14 cellular contexts compared by ENCODE assay signal in the genomic region with DNA sequence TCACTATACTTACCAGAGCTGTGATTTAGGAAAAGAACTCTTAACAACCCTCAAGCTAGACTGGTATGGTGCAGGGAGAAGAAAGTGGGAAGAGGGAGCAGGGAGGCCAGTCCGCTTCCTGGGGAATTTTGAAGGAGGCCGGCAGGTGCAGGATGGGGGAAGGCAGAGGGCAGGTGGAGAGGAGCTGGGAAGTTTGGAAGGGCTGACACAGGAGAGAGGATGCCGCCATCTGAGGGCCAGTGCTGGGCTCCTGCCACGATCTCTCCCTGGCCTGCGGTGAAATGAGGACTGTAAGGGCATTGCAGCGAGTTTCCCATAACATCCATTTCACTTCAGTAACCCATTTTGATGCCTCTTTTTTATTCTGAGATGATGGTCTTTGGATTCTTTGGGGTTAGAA. TPM values are rescaled to one million over a fixed set of nuclear protein-coding genes. Genes with fewer than 3 reads are reported as not detected.
DNase-seq lines count a peak whose midpoint lies in the region; TF ChIP-seq lines count a peak whose summit lies in the region.
"Had no signal": no experiment of that assay in that cellular context is flagged by ENCODE, and none has a peak within 500 bp of the region (broad histone marks: within the 10 kb centered on the region; RNA-seq: fewer than 3 reads in every experiment).

No MANE protein-coding gene starts in this region.

- H3K4me1 ChIP-seq in adipocyte (ENCODE audit: control insufficient read depth, insufficient read depth, low read length) = no peaks in the 10 kb centered on the region

- peaks cover 61% of the 10 kb centered on the region for H3K4me1 Mint-ChIP-seq in nephron
- H3K4me1 Mint-ChIP-seq: B cell had no signal

- no peaks in the 10 kb centered on the region for H3K27me3 Mint-ChIP-seq in nephron (ENCODE audit: low read depth)

- no peak overlapping the region for H3K9ac ChIP-seq in adipocyte (ENCODE audit: low read length)

- H3K36me3 ChIP-seq in adipocyte (ENCODE audit: control insufficient read depth, insufficient read depth, low read length, severe bottlenecking) = no peaks in the 10 kb centered on the region

- H3K27ac Mint-ChIP-seq in nephron = peak overlapping the region in 2 of 3 experiments; percentile 31 to 40
- H3K27ac Mint-ChIP-seq: B cell; CD4-positive, alpha-beta T cell had no signal

- no peaks in the 10 kb centered on the region for H3K9me3 ChIP-seq in adipocyte (ENCODE audit: control insufficient read depth, low read length)

- peaks cover 41% of the 10 kb centered on the region for H3K36me3 Mint-ChIP-seq in nephron (ENCODE audit: low read depth)

- in situ Hi-C loops in G401 (cut with HindIII; ENCODE audit: low sequenced_read_pairs) = no loop called here

- DNase-seq in G401 (ENCODE audit: low spot score) (peak; percentile 71), adipocyte (ENCODE audit: low read depth) (peak; percentile 19), retina (peak; percentile 1), NCI-H2029 (lab: John Stamatoyannopoulos, UW) (no peak), AG20443 (ENCODE audit: low spot score) (no peak), DMS53 (lab: John Stamatoyannopoulos, UW) (no peak)
- DNase-seq: ACHN; C1 segment of cervical spinal cord; Calu3; CD4-positive, alpha-beta T cell; DMS 273 treated with DMSO at 0.1 percent for 48 hours; DMS79 had no signal

- H3K4me3 Mint-ChIP-seq in nephron = no peak overlapping the region
- H3K4me3 Mint-ChIP-seq: B cell; CD4-positive, alpha-beta T cell had no signal

- H3K9me3 Mint-ChIP-seq in nephron = no peaks in the 10 kb centered on the region
- H3K9me3 Mint-ChIP-seq: CD4-positive, alpha-beta T cell had no signal

- peaks cover 45% of the 10 kb centered on the region for H3K27me3 ChIP-seq in adipocyte (replicated peaks; ENCODE audit: control insufficient read depth, insufficient read depth, low read length)

- H3K4me3 ChIP-seq in adipocyte (ENCODE audit: low read length) = no peak overlapping the region

- TF ChIP-seq CTCF in nephron (IDR thresholded peaks at IDR 0.05; ENCODE audit: unreplicated experiment in 3 of 3) = no peak

RNA-seq across cellular contexts. Expression of a gene that starts 8.9 kb away (rescaled TPM):
- total RNA-seq in G401 (2014; rRNA removed; shearing (Covaris generic)) = 30.0 and 44.9 TPM in 2 replicates

Comparison
In these comparisons a context has a peak if more than half of its experiments do, and no peak if none do; other contexts are left out.
1. DNase-seq: peak in G401 (single experiment), adipocyte (single experiment) and retina (single experiment); none in NCI-H2029 (single experiment), AG20443 (single experiment) and DMS53 (single experiment).